22 cellular contexts compared by ENCODE assay signal in the genomic region with DNA sequence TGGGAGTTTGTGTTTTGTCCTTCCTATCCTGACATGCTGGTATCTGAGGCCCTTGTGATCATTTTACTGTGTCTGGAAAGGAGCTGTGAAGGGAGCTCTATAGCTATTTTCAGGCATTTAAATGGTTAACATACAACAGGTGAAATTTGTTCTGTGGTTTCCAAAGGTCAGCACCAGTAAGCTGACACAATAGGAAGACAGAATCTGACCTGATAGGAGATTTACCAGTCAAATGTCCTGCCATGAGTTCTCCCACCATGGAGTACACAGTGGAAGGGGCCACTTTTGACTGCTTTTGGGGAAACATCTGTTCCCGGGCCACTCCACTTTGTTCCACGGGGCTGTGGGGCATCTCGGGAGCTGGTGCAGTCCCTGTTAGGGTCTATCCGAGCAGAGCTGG. TPM values are rescaled to one million over a fixed set of nuclear protein-coding genes. Genes with fewer than 3 reads are reported as not detected.
DNase-seq lines count a peak whose midpoint lies in the region; ATAC-seq and TF ChIP-seq lines count a peak whose summit lies in the region.
"Had no signal": no experiment of that assay in that cellular context is flagged by ENCODE, and none has a peak within 500 bp of the region (broad histone marks: within the 10 kb centered on the region; RNA-seq: fewer than 3 reads in every experiment).

No MANE protein-coding gene starts in this region.

- H3K27me3 Mint-ChIP-seq in GM23338 (ENCODE audit: insufficient read depth, low read depth, poor library complexity) (peaks cover 6% of the 10 kb centered on the region), progenitor cell of endocrine pancreas (no peaks in the 10 kb centered on the region)
- H3K27me3 Mint-ChIP-seq in stimulated activated naive B cell treated with anti-CD40 and anti-IgM and Interleukin-4, amounts not matched to agents 10 μg/mL and 1 μg/mL and 100 μg/mL, for 72 hours = peaks cover 0 to 20% of the 10 kb centered on the region in 2 donors

- H3F3A ChIP-seq in GM23338 (replicated peaks; ENCODE audit: low read depth) = no peaks in the 10 kb centered on the region

- H3K27me3 ChIP-seq in GM23338 (ENCODE audit: insufficient read depth) (no peaks in the 10 kb centered on the region), right lobe of liver (no peaks in the 10 kb centered on the region)
- H3K27me3 ChIP-seq: Peyer's patch had no signal

- 30% methylated on average over 4 of the region's 4 CpGs for whole genome bisulfite sequencing in right lobe of liver (ENCODE audit: insufficient coverage, low coverage, low lambda C conversion rate, missing lambda C conversion rate)

- H3K27ac Mint-ChIP-seq in GM23338 (0 out of 2 replicates have a peak overlapping the region, but pooled peaks have one; percentile 18), progenitor cell of endocrine pancreas (peak overlapping the region; percentile 66)
- H3K27ac Mint-ChIP-seq in stimulated activated naive B cell treated with anti-CD40 and anti-IgM and Interleukin-4, amounts not matched to agents 10 μg/mL and 1 μg/mL and 100 μg/mL, for 72 hours = no peak overlapping the region
- H3K27ac Mint-ChIP-seq: CD4-positive, alpha-beta memory T cell had no signal

- peaks cover 34% of the 10 kb centered on the region for H3K4me1 Mint-ChIP-seq in GM23338
- H3K4me1 Mint-ChIP-seq in progenitor cell of endocrine pancreas (ENCODE audit: low read depth) = peaks cover 33% of the 10 kb centered on the region
- H3K4me1 Mint-ChIP-seq in stimulated activated naive B cell treated with anti-CD40 and anti-IgM and Interleukin-4, amounts not matched to agents 10 μg/mL and 1 μg/mL and 100 μg/mL, for 72 hours = peaks cover 0 to 7% of the 10 kb centered on the region in 2 donors
- H3K4me1 Mint-ChIP-seq: CD4-positive, alpha-beta memory T cell; IgD-negative memory B cell had no signal

- H2AFZ ChIP-seq in GM23338 (peak overlapping the region; percentile 56; the same call in 1 of the 2 replicates), OCI-LY7 (ENCODE audit: low read length) (0 out of 2 replicates have a peak overlapping the region, but pooled peaks have one; percentile 2)

- intact Hi-C loops in OCI-LY7 (cut with micrococcal nuclease; ENCODE audit: unreplicated experiment) = no loop called here
- intact Hi-C loops in right lobe of liver (cut with DNase I) = loop anchor here (10.0 kb wide), 2 partner anchors 89 to 99 kb away; a partner anchor contains a TSS

- no peak overlapping the region for H3K27ac ChIP-seq in GM23338 (ENCODE audit: low read depth)
- H3K27ac ChIP-seq in OCI-LY7 (ENCODE audit: low read depth, low read length, poor library complexity, severe bottlenecking) = no peak overlapping the region
- H3K27ac ChIP-seq in right lobe of liver = peak overlapping the region in 1 of 3 donors; percentile 21
- H3K27ac ChIP-seq: KMS-11, Peyer's patch had no signal

- DNase-seq in GM23338 (ENCODE audit: low spot score) (no peak), OCI-LY7 (ENCODE audit: low spot score) (no peak), right lobe of liver (no peak), progenitor cell of endocrine pancreas (ENCODE audit: low spot score, unreplicated experiment) (no peak)
- DNase-seq in stimulated activated CD4-positive, alpha-beta T cell treated with anti-CD3 and anti-CD28 coated beads, Interleukin-4, amount 100 ng/mL, for 4 hours = no peak
- DNase-seq in stimulated activated naive B cell treated with anti-CD40 and anti-IgM and Interleukin-4, amounts not matched to agents 10 μg/mL and 1 μg/mL and 100 μg/mL, for 72 hours = no peak
- DNase-seq: C1 segment of cervical spinal cord; CD4-positive, alpha-beta memory T cell; COR-L47; MM.1S; NCI-H2029; NCI-H446; NCI-H524 treated with DMSO at 0.1 percent for 48 hours; OCI-M1; Peyer's patch; SHP77 treated with DMSO at 0.1 percent for 48 hours had no signal

- no peaks in the 10 kb centered on the region for H3K9me3 Mint-ChIP-seq in GM23338
- no peaks in the 10 kb centered on the region for H3K9me3 Mint-ChIP-seq in progenitor cell of endocrine pancreas (ENCODE audit: low read depth)
- no peaks in the 10 kb centered on the region for H3K9me3 Mint-ChIP-seq in stimulated activated naive B cell treated with anti-CD40 and anti-IgM and Interleukin-4, amounts not matched to agents 10 μg/mL and 1 μg/mL and 100 μg/mL, for 72 hours

- H3K4me3 Mint-ChIP-seq in GM23338 = no peak overlapping the region
- no peak overlapping the region for H3K4me3 Mint-ChIP-seq in progenitor cell of endocrine pancreas (ENCODE audit: low read depth)
- no peak overlapping the region for H3K4me3 Mint-ChIP-seq in stimulated activated naive B cell treated with anti-CD40 and anti-IgM and Interleukin-4, amounts not matched to agents 10 μg/mL and 1 μg/mL and 100 μg/mL, for 72 hours
- H3K4me3 Mint-ChIP-seq: IgD-negative memory B cell had no signal

- CTCF ChIA-PET in OCI-LY7 (lab: Charles Lee; ENCODE audit: unreplicated experiment) = no interaction called here

- H3K36me3 ChIP-seq in GM23338 (ENCODE audit: insufficient read depth) = no peaks in the 10 kb centered on the region
- no peaks in the 10 kb centered on the region for H3K36me3 ChIP-seq in OCI-LY7 (ENCODE audit: insufficient read depth, low read length)
- no peaks in the 10 kb centered on the region for H3K36me3 ChIP-seq in right lobe of liver
- H3K36me3 ChIP-seq: Peyer's patch had no signal

- no peak for TF ChIP-seq POLR2A in right lobe of liver (IDR thresholded peaks at IDR 0.05)

- H3K4me1 ChIP-seq in GM23338 (ENCODE audit: insufficient read depth) = peaks cover 7% of the 10 kb centered on the region; the same call in 1 of the 2 replicates
- H3K4me1 ChIP-seq in OCI-LY7 (ENCODE audit: insufficient read depth, low read length, poor library complexity, severe bottlenecking) = peaks cover 9% of the 10 kb centered on the region
- H3K4me1 ChIP-seq in right lobe of liver = peaks cover 0 to 37% (median 5%) of the 10 kb centered on the region in 4 donors
- H3K4me1 ChIP-seq: Peyer's patch had no signal

- H3K4me3 ChIP-seq in GM23338 (no peak overlapping the region), OCI-LY7 (ENCODE audit: low read depth, low read length, poor library complexity, severe bottlenecking) (no peak overlapping the region), right lobe of liver (no peak overlapping the region)
- H3K4me3 ChIP-seq: Peyer's patch had no signal

- H3K79me2 ChIP-seq in GM23338 (replicated peaks; ENCODE audit: insufficient read depth) = no peaks in the 10 kb centered on the region
- H3K79me2 ChIP-seq in OCI-LY7 (ENCODE audit: insufficient read depth, low read depth, low read length) = no peaks in the 10 kb centered on the region

- no peak for ATAC-seq in GM23338
- peak; percentile 49 to 69 (median 62) for ATAC-seq in right lobe of liver
- ATAC-seq in GM19455 (IDR thresholded peaks at IDR 0.05; ENCODE audit: unreplicated experiment) = no peak
- no peak for ATAC-seq in GM21717 (IDR thresholded peaks at IDR 0.05; ENCODE audit: unreplicated experiment)
- ATAC-seq in stimulated activated naive B cell treated with anti-CD40 and anti-IgM and Interleukin-4, amounts not matched to agents 10 μg/mL and 1 μg/mL and 100 μg/mL, for 72 hours (replicated peaks) = no peak

- POLR2A ChIA-PET in OCI-LY7 (lab: Charles Lee) = no interaction called here

- H4K20me1 ChIP-seq in GM23338 (replicated peaks; ENCODE audit: insufficient read depth) (no peaks in the 10 kb centered on the region), OCI-LY7 (ENCODE audit: insufficient read depth, low read length) (no peaks in the 10 kb centered on the region)

- H3K9me3 ChIP-seq in OCI-LY7 (ENCODE audit: low read length) (no peaks in the 10 kb centered on the region), right lobe of liver (no peaks in the 10 kb centered on the region)
- H3K9me3 ChIP-seq: Peyer's patch had no signal

- TF ChIP-seq CTCF in GM23338 (conservative IDR thresholded peaks at IDR 0.05; ENCODE audit: low read depth in 2 of 2) (no peak), OCI-LY7 (conservative IDR thresholded peaks at IDR 0.05; ENCODE audit: low read length) (no peak), right lobe of liver (IDR thresholded peaks at IDR 0.05) (no peak), progenitor cell of endocrine pancreas (IDR thresholded peaks at IDR 0.05; ENCODE audit: unreplicated experiment) (no peak)

- H3K36me3 Mint-ChIP-seq in GM23338 (ENCODE audit: low read depth) (no peaks in the 10 kb centered on the region), progenitor cell of endocrine pancreas (ENCODE audit: insufficient read depth) (no peaks in the 10 kb centered on the region)
- H3K36me3 Mint-ChIP-seq in stimulated activated naive B cell treated with anti-CD40 and anti-IgM and Interleukin-4, amounts not matched to agents 10 μg/mL and 1 μg/mL and 100 μg/mL, for 72 hours = no peaks in the 10 kb centered on the region
- H3K36me3 Mint-ChIP-seq: CD4-positive, alpha-beta memory T cell had no signal

- no peaks in the 10 kb centered on the region for H3K9me2 ChIP-seq in GM23338 (ENCODE audit: insufficient read depth)
- H3K9me2 ChIP-seq in OCI-LY7 (ENCODE audit: insufficient read depth, low read length) = no peaks in the 10 kb centered on the region

- H3K4me2 ChIP-seq in GM23338 (no peak overlapping the region), OCI-LY7 (ENCODE audit: low read length) (no peak overlapping the region)
- H3K4me2 ChIP-seq: KMS-11 had no signal

- BruUV-seq in OCI-LY7 (replicated peaks; lab: Mats Ljungman, UMichigan) = no TSS peak

TF ChIP-seq in GM23338, 12 proteins besides CTCF, POLR2A, EP300 and RAD21 (continues in another document):
- TF ChIP-seq STAT1 (IDR thresholded peaks at IDR 0.05; ENCODE audit: unreplicated experiment) = no peak

RNA-seq across cellular contexts. Expression of a gene that starts 17.6 kb away (rescaled TPM):
- not detected in 2 replicates for total RNA-seq in GM23338 (2014; rRNA removed; shearing (Covaris generic))
- polyA plus RNA-seq in GM23338 (2016; fragmentation: Nextera tagmentation; extraction: Ambion mirVana) = 0.15 TPM in 1 of 2 replicates, not detected in the other
- not detected in 2 replicates for total RNA-seq in OCI-LY7 (2014; rRNA removed; shearing (Covaris generic))
- not detected in 2 replicates for total RNA-seq in OCI-LY7 (2022)
- total RNA-seq in right lobe of liver = not detected
- not detected in 2 replicates for total RNA-seq in progenitor cell of endocrine pancreas
- total RNA-seq: CD4-positive, alpha-beta memory T cell; H4; Peyer's patch had no signal
- polyA plus RNA-seq: AG04450; CD4-positive, alpha-beta memory T cell; IgD-negative memory B cell had no signal

RNA-seq across cellular contexts. Expression of a gene that starts 17.7 kb away (rescaled TPM):
- total RNA-seq in GM23338 (2014; rRNA removed; shearing (Covaris generic)) = 0.10 TPM in 1 of 2 replicates, not detected in the other
- 0.19 TPM in 1 of 2 replicates, not detected in the other for polyA plus RNA-seq in GM23338 (2016; fragmentation: Nextera tagmentation; extraction: Ambion mirVana)
- total RNA-seq in OCI-LY7 (2014; rRNA removed; shearing (Covaris generic)) = not detected in 2 replicates
- total RNA-seq in OCI-LY7 (2022) (0.40 TPM in 1 of 2 replicates, not detected in the other), right lobe of liver (under 1 TPM in 2 of 6 experiments, not detected in 4; 0.11 to 0.56 TPM), progenitor cell of endocrine pancreas (10.9 and 11.2 TPM in 2 replicates)
- total RNA-seq: CD4-positive, alpha-beta memory T cell; H4 had no signal
- polyA plus RNA-seq: AG04450; CD4-positive, alpha-beta memory T cell; IgD-negative memory B cell had no signal

RNA-seq across cellular contexts. Expression of a gene that starts 36.9 kb away (rescaled TPM):
- 71.2 and 73.4 TPM in 2 replicates for total RNA-seq in GM23338 (2014; rRNA removed; shearing (Covaris generic))
- polyA plus RNA-seq in GM23338 (2016; fragmentation: Nextera tagmentation; extraction: Ambion mirVana) = 59.5 and 65.6 TPM in 2 replicates
- 43.2 and 66.7 TPM in 2 replicates for total RNA-seq in OCI-LY7 (2014; rRNA removed; shearing (Covaris generic))
- 60.4 and 67.7 TPM in 2 replicates for total RNA-seq in OCI-LY7 (2022)
- 10 to 100 TPM in 2 of 6 experiments, 1 to 10 TPM in 4; 7.5 to 16.8 (median 9.2) TPM for total RNA-seq in right lobe of liver
- 35.2 and 36.8 TPM in 2 replicates for total RNA-seq in progenitor cell of endocrine pancreas

Comparison
In these comparisons a context has a peak if more than half of its experiments do, and no peak if none do; other contexts are left out.
1. ATAC-seq: peak in right lobe of liver (4 of 4); none in GM23338 (single experiment), GM19455 (single experiment), GM21717 (single experiment) and stimulated activated naive B cell treated with anti-CD40 and anti-IgM and Interleukin-4, amounts not matched to agents 10 μg/mL and 1 μg/mL and 100 μg/mL, for 72 hours (0 of 2).